In the genomic region with DNA sequence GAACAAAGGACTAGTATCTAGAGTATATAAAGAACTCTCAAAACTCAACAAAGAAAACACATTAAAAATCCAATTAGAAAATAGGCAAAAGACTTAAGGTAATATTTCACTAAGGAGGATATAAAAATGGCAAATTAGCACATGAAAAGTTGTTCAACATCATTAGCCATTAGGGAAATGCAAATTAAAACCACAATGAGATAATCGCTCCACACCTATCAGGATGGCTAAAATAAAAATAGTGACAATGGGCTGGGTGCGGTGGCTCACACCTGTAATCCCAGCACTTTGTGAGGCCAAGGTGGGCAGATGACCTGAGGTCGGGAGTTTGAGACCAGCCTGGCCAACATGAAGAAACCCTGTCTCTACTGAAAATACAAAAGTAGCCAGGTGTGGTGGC, we compare ENCODE assay signal across 1 cellular context.
TF ChIP-seq lines count a peak whose summit lies in the region.

No MANE protein-coding gene starts in this region.

TF ChIP-seq in GM12878, 131 proteins besides CTCF, POLR2A, EP300 and RAD21:
- TF ChIP-seq MTA2 (IDR thresholded peaks at IDR 0.05; ENCODE audit: low read depth): 0 out of 2 replicates have a peak, but pooled peaks have one; percentile 28
